In the genomic region with DNA sequence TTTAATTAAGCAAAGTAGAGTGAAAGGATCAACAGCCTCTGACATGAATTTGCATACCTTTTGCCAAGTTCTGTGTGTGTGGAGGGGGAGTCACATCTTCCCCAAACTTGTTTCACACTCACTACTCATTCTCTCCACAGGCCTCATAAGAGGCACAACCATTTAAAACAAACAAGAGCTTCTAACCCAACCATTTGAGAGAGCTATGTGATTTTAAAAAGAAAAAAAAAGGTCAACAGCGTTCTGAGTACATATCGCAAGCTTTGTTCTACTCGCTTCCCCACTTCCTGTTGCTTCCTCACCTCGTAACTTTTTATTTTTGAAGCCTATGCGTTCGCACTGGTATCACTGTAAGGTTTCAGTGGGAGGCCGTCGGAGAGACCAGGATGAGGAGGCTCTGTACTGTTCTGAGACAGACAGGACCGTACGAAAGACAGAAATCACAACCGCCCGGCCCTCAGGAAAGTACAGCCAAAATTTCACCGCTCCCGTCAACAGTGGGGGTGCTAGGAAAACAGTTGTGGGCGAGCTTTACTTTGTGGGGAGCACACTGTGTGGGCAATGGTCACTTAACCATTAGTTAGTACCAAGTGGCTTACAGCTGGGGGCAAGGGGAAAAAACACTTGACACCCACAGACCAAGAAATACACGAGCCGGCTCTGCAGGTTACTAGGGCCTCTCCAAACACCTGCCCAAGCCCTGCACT, we compare ENCODE assay signal across 9 cellular contexts.
DNase-seq lines count a peak whose midpoint lies in the region; ATAC-seq and TF ChIP-seq lines count a peak whose summit lies in the region.
"Had no signal": no experiment of that assay in that cellular context is flagged by ENCODE, and none has a peak within 500 bp of the region (broad histone marks: within the 10 kb centered on the region; RNA-seq: fewer than 3 reads in every experiment).

No MANE protein-coding gene starts in this region.

- no peak overlapping the region for H3K27ac ChIP-seq in SK-N-SH (ENCODE audit: low read depth in 2 of 2, low read length in 1 of 2)

- H3K4me3 ChIP-seq in SK-N-SH (ENCODE audit: low read depth in 2 of 2, low read length in 1 of 2), result no peak overlapping the region

- 95% methylated on average over 17 of the region's 17 CpGs for WGBS in SK-N-SH (ENCODE audit: low lambda C conversion rate)

- CTCF ChIA-PET in SK-N-SH (lab: Yijun Ruan, JAX), result interaction anchor here (1.2 to 1.6 kb wide), 2 partner anchors 9 to 157 kb away, joined by 5 read pairs; no protein-coding TSS in a partner anchor

- peak; percentile 67 for ATAC-seq in GM21529 (IDR thresholded peaks at IDR 0.05; ENCODE audit: unreplicated experiment)
- no peak for ATAC-seq in GM19035 (IDR thresholded peaks at IDR 0.05; ENCODE audit: unreplicated experiment)
- no peak for ATAC-seq in GM21619 (IDR thresholded peaks at IDR 0.05; ENCODE audit: unreplicated experiment)

- H3K4me1 ChIP-seq in SK-N-SH (ENCODE audit: control insufficient read depth in 1 of 2, insufficient read depth in 2 of 2, low read depth in 1 of 2, low read length in 1 of 2), result no peaks in the 10 kb centered on the region

- H3K79me2 ChIP-seq in SK-N-SH (ENCODE audit: insufficient read depth), result peaks cover 17% of the 10 kb centered on the region

- POLR2A ChIA-PET in SK-N-SH (lab: Yijun Ruan, JAX), result no interaction called here

- H3K9ac ChIP-seq in SK-N-SH, result no peak overlapping the region

- H4K20me1 ChIP-seq in SK-N-SH (ENCODE audit: insufficient read depth), result peaks cover 28% of the 10 kb centered on the region; the same call in 1 of the 2 replicates

- TF ChIP-seq CTCF in SK-N-SH (IDR thresholded peaks at IDR 0.05), result no peak

- H3K4me2 ChIP-seq in SK-N-SH, result no peak overlapping the region

- no peaks in the 10 kb centered on the region for H3K27me3 ChIP-seq in SK-N-SH (ENCODE audit: insufficient read depth)

- no peaks in the 10 kb centered on the region for H3K9me2 ChIP-seq in SK-N-SH

- DNase-seq in T-helper 2 cell, result peak in 4 of 5 experiments; percentile 19 to 94 (median 68)
- DNase-seq in activated naive CD8-positive, alpha-beta T cell treated with anti-CD3 and anti-CD28 coated beads, Interleukin-2, amount 50 U/mL, for 16 hours (ENCODE audit: low read depth, low spot score), result peak; percentile 34
- DNase-seq in stimulated activated CD8-positive, alpha-beta memory T cell treated with anti-CD3 and anti-CD28 coated beads, Interleukin-2, amount 100 ng/mL, for 48 hours (ENCODE audit: low read depth in 2 of 2), result peak; percentile 39 to 60
- DNase-seq in GF-D8 (lab: John Stamatoyannopoulos, UW), result no peak
- no peak for DNase-seq in SK-N-SH
- DNase-seq: IMR-90 had no signal

- TF ChIP-seq RAD21 in SK-N-SH (IDR thresholded peaks at IDR 0.05; ENCODE audit: low read length), result no peak

- no peak overlapping the region for H2AFZ ChIP-seq in SK-N-SH (ENCODE audit: low read depth)

- TF ChIP-seq EP300 in SK-N-SH (IDR thresholded peaks at IDR 0.05; ENCODE audit: borderline replicate concordance in 1 of 2, low read depth in 1 of 2, low read length in 1 of 2), result no peak

- H3K36me3 ChIP-seq in SK-N-SH (replicated peaks in 1 of 2; ENCODE audit: control insufficient read depth in 1 of 2, insufficient read depth in 2 of 2, low read length in 1 of 2), result no peaks in the 10 kb centered on the region

- H3K9me3 ChIP-seq in SK-N-SH, result no peaks in the 10 kb centered on the region

- H3F3A ChIP-seq in SK-N-SH (replicated peaks; ENCODE audit: insufficient read depth), result no peaks in the 10 kb centered on the region

TF ChIP-seq in SK-N-SH, 30 proteins besides CTCF, POLR2A, EP300 and RAD21:
- TF ChIP-seq FOSL2 (IDR thresholded peaks at IDR 0.05; ENCODE audit: borderline replicate concordance, low read depth), result no peak

Comparison
In these comparisons a context has a peak if more than half of its experiments do, and no peak if none do; other contexts are left out.
1. DNase-seq: peak in T-helper 2 cell (4 of 5), activated naive CD8-positive, alpha-beta T cell treated with anti-CD3 and anti-CD28 coated beads, Interleukin-2, amount 50 U/mL, for 16 hours (single experiment) and stimulated activated CD8-positive, alpha-beta memory T cell treated with anti-CD3 and anti-CD28 coated beads, Interleukin-2, amount 100 ng/mL, for 48 hours (2 of 2); none in GF-D8 (single experiment) and SK-N-SH (single experiment).